ENCODE assay signal across 10 cellular contexts in the genomic region with DNA sequence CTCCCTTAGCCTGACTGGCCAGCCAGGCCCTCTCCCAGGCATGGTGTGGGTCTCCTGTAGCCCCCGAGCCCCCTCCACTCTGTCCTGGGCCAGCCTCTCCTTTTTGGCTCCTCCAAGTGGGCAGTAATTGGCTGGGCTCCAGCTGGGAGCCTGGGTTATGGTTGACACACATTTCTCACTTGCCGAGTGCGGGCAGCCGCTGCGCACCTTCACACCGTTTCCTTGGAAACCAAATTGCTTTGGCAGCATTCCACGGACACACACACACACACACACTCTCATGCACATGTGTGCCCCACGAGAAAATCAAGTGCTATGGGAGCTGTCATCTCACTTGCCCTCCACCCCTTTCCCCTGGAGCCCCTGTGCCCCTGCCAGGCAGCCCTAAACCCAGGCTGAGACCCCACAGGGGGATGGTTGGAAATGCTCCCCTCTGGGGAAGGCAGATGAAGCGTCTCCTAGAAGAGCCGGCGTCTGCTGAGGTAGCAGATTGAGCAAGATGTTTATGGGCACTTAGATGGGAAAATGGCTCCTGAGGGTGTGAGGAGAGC.
A peak's percentile ranks its signal among the peaks of the same experiment; 100 is the strongest.
DNase-seq lines count a peak whose midpoint lies in the region; ATAC-seq, FAIRE-seq and TF ChIP-seq lines count a peak whose summit lies in the region.
"Had no signal": no experiment of that assay in that cellular context is flagged by ENCODE, and none has a peak within 500 bp of the region (broad histone marks: within the 10 kb centered on the region; RNA-seq: fewer than 3 reads in every experiment).

No MANE protein-coding gene starts in this region.

- TF ChIP-seq RAD21 in K562 (CRISPR knock-in tag; conservative IDR thresholded peaks at IDR 0.05 in 1 of 2, IDR thresholded peaks at IDR 0.05 in 1 of 2) (no peak), HepG2 (CRISPR knock-in tag; IDR thresholded peaks at IDR 0.05) (no peak)

- H3K27ac Mint-ChIP-seq in activated T-helper 17 cell treated with anti-CD3 and anti-CD28 coated beads, Interleukin-2, amount 50 U/mL, for 72 hours = no peak overlapping the region
- H3K27ac Mint-ChIP-seq in activated CD8-positive, alpha-beta memory T cell treated with anti-CD3 and anti-CD28 coated beads, Interleukin-2, amount 10 ng/mL, durations not matched to agents 7 days and 5 days = no peak overlapping the region

- peaks cover 0 to 46% (median 38%) of the 10 kb centered on the region in 10 experiments; a peak in 17 of 20 replicates for H3K4me1 ChIP-seq in BLaER1 treated with 17β-estradiol and CSF1 and Interleukin-3, amounts not matched to agents 10 nM and 100 nM
- H3K4me1 ChIP-seq in K562 (replicated peaks in 1 of 2; ENCODE audit: control insufficient read depth in 2 of 2, insufficient read depth in 2 of 2, low read length in 2 of 2) (no peaks in the 10 kb centered on the region), HepG2 (ENCODE audit: insufficient read depth, low read length) (peaks cover 14% of the 10 kb centered on the region; the same call in 1 of the 2 replicates), left lung (no peaks in the 10 kb centered on the region)

- no peaks in the 10 kb centered on the region for H3K9me1 ChIP-seq in K562 (ENCODE audit: control insufficient read depth, insufficient read depth, low read length)

- TF ChIP-seq EP300 in K562 (IDR thresholded peaks at IDR 0.05; ENCODE audit: low read length) = no peak
- TF ChIP-seq EP300 in HepG2 (IDR thresholded peaks at IDR 0.05; ENCODE audit: low read depth in 2 of 2, low read length in 2 of 2) = no peak
- no peak for TF ChIP-seq EP300 in HepG2 (CRISPR knock-in tag; IDR thresholded peaks at IDR 0.05; ENCODE audit: borderline replicate concordance)

- H3K36me3 Mint-ChIP-seq in activated T-helper 17 cell treated with anti-CD3 and anti-CD28 coated beads, Interleukin-2, amount 50 U/mL, for 72 hours (ENCODE audit: low read depth) = no peaks in the 10 kb centered on the region
- no peaks in the 10 kb centered on the region for H3K36me3 Mint-ChIP-seq in activated CD8-positive, alpha-beta memory T cell treated with anti-CD3 and anti-CD28 coated beads, Interleukin-2, amount 10 ng/mL, durations not matched to agents 7 days and 5 days

- DNase-seq in NCI-H2029 (lab: John Stamatoyannopoulos, UW) (peak; percentile 70), K562 (ENCODE audit: extremely low read depth in 1 of 4, low spot score in 3 of 4) (no peak), HepG2 (ENCODE audit: low spot score) (no peak), left lung (no peak)
- no peak for DNase-seq in activated CD8-positive, alpha-beta memory T cell treated with anti-CD3 and anti-CD28 coated beads, Interleukin-2, amount 10 ng/mL, durations not matched to agents 7 days and 5 days
- DNase-seq: activated T-cell treated with anti-CD3 and anti-CD28 coated beads, Interleukin-2, amount 50 U/mL, for 1 hour; esophagus squamous epithelium had no signal

- no peaks in the 10 kb centered on the region for H3K27me3 ChIP-seq in BLaER1 treated with 17β-estradiol and CSF1 and Interleukin-3, amounts not matched to agents 10 nM and 100 nM
- peaks cover 23 to 85% of the 10 kb centered on the region in 2 experiments; a peak in 4 of 5 replicates for H3K27me3 ChIP-seq in K562 (ENCODE audit: control insufficient read depth in 2 of 2, insufficient read depth in 2 of 2, low read length in 2 of 2)
- peaks cover 24 to 87% of the 10 kb centered on the region in 2 experiments for H3K27me3 ChIP-seq in HepG2 (ENCODE audit: control insufficient read depth in 1 of 2, insufficient read depth in 2 of 2, low read length in 2 of 2)
- H3K27me3 ChIP-seq in left lung = peaks cover 9 to 43% of the 10 kb centered on the region in 2 donors

- H3K4me1 Mint-ChIP-seq in activated T-helper 17 cell treated with anti-CD3 and anti-CD28 coated beads, Interleukin-2, amount 50 U/mL, for 72 hours = no peaks in the 10 kb centered on the region
- no peaks in the 10 kb centered on the region for H3K4me1 Mint-ChIP-seq in activated CD8-positive, alpha-beta memory T cell treated with anti-CD3 and anti-CD28 coated beads, Interleukin-2, amount 10 ng/mL, durations not matched to agents 7 days and 5 days

- H3K4me2 ChIP-seq in BLaER1 treated with 17β-estradiol and CSF1 and Interleukin-3, amounts not matched to agents 10 nM and 100 nM = peak overlapping the region in 9 of 11 experiments; percentile 12 to 86 (median 62); a peak in 15 of 22 replicates
- H3K4me2 ChIP-seq in K562 (ENCODE audit: insufficient read depth, low read length) = no peak overlapping the region
- H3K4me2 ChIP-seq in HepG2 (ENCODE audit: low read depth, low read length) = no peak overlapping the region

- H3K9me3 Mint-ChIP-seq in activated T-helper 17 cell treated with anti-CD3 and anti-CD28 coated beads, Interleukin-2, amount 50 U/mL, for 72 hours = no peaks in the 10 kb centered on the region
- no peaks in the 10 kb centered on the region for H3K9me3 Mint-ChIP-seq in activated CD8-positive, alpha-beta memory T cell treated with anti-CD3 and anti-CD28 coated beads, Interleukin-2, amount 10 ng/mL, durations not matched to agents 7 days and 5 days (ENCODE audit: low read depth)

- H2AFZ ChIP-seq in K562 (ENCODE audit: low read depth, low read length) = no peak overlapping the region
- H2AFZ ChIP-seq in HepG2 (ENCODE audit: low read length) = no peak overlapping the region

- in situ Hi-C loops in K562 (cut with MboI) (no loop called here), HepG2 (cut with HindIII; ENCODE audit: extremely low pct_ligation_motif_present, low pct_unique_long_range_greater_than_20kb) (no loop called here)

- H3K27ac ChIP-seq in BLaER1 treated with 17β-estradiol and CSF1 and Interleukin-3, amounts not matched to agents 10 nM and 100 nM = no peak overlapping the region
- H3K27ac ChIP-seq in K562 (ENCODE audit: extremely low read depth, low read depth, low read length) (no peak overlapping the region), HepG2 (ENCODE audit: extremely low read length, insufficient read depth, low read length) (no peak overlapping the region), left lung (no peak overlapping the region)
- H3K27ac ChIP-seq: esophagus squamous epithelium had no signal

- no TSS peak for BruUV-seq in K562 (replicated peaks; lab: Mats Ljungman, UMichigan)
- BruUV-seq in HepG2 (replicated peaks; lab: Mats Ljungman, UMichigan) = no TSS peak

- H4K20me1 ChIP-seq in BLaER1 treated with 17β-estradiol and CSF1 and Interleukin-3, amounts not matched to agents 10 nM and 100 nM = no peaks in the 10 kb centered on the region
- H4K20me1 ChIP-seq in K562 (replicated peaks; ENCODE audit: control insufficient read depth, insufficient read depth, low read length) = no peaks in the 10 kb centered on the region
- H4K20me1 ChIP-seq in HepG2 (ENCODE audit: insufficient read depth, low read length) = no peaks in the 10 kb centered on the region

- CTCF ChIA-PET in K562 (lab: Yijun Ruan, JAX; ENCODE audit: low intra/inter-chr PET ratio) = no interaction called here
- CTCF ChIA-PET in HepG2 (lab: Yijun Ruan, JAX; ENCODE audit: low intra/inter-chr PET ratio, low total read pairs) = no interaction called here
- CTCF ChIA-PET in activated CD8-positive, alpha-beta memory T cell treated with anti-CD3 and anti-CD28 coated beads, Interleukin-2, amount 10 ng/mL, durations not matched to agents 7 days and 5 days (lab: Charles Lee) = interaction anchor here (0.9 to 1.6 kb wide), 2 partner anchors 13 to 185 kb away, joined by 3 to 4 read pairs; no protein-coding TSS in a partner anchor

- H3K4me3 ChIP-seq in BLaER1 treated with 17β-estradiol and CSF1 and Interleukin-3, amounts not matched to agents 10 nM and 100 nM = no peak overlapping the region
- H3K4me3 ChIP-seq in K562 = no peak overlapping the region
- no peak overlapping the region for H3K4me3 ChIP-seq in HepG2 (replicated peaks in 1 of 3; ENCODE audit: insufficient read depth in 1 of 3, low read depth in 2 of 3, low read length in 3 of 3)
- no peak overlapping the region for H3K4me3 ChIP-seq in left lung
- H3K4me3 ChIP-seq: esophagus squamous epithelium had no signal

- H3K9me3 ChIP-seq in BLaER1 treated with 17β-estradiol and CSF1 and Interleukin-3, amounts not matched to agents 10 nM and 100 nM (replicated peaks in 1 of 11) = no peaks in the 10 kb centered on the region
- H3K9me3 ChIP-seq in K562 (replicated peaks; ENCODE audit: control insufficient read depth, insufficient read depth, low read depth, low read length) = no peaks in the 10 kb centered on the region
- no peaks in the 10 kb centered on the region for H3K9me3 ChIP-seq in HepG2 (ENCODE audit: low read length)
- no peaks in the 10 kb centered on the region for H3K9me3 ChIP-seq in left lung
- H3K9me3 ChIP-seq: esophagus squamous epithelium had no signal

- FAIRE-seq in K562 (lab: Jason Lieb, UNC) (no peak), HepG2 (lab: Jason Lieb, UNC) (no peak)

- under 1% methylated on average over 11 of the region's 11 CpGs for WGBS in K562 (ENCODE audit: insufficient coverage, low coverage, missing lambda C conversion rate)
- 2% methylated on average over 11 of the region's 11 CpGs for WGBS in HepG2 (ENCODE audit: low lambda C conversion rate)

- ATAC-seq in K562 (no peak), HepG2 (no peak), GM21529 (IDR thresholded peaks at IDR 0.05; ENCODE audit: unreplicated experiment) (no peak), left lung (no peak)
- ATAC-seq in activated T-helper 17 cell treated with anti-CD3 and anti-CD28 coated beads, Interleukin-2, amount 50 U/mL, for 72 hours (replicated peaks) = no peak
- ATAC-seq in activated CD8-positive, alpha-beta memory T cell treated with anti-CD3 and anti-CD28 coated beads, Interleukin-2, amount 10 ng/mL, durations not matched to agents 7 days and 5 days = no peak

- intact Hi-C loops in K562 (cut with micrococcal nuclease) (no loop called here), HepG2 (cut with micrococcal nuclease; ENCODE audit: unreplicated experiment) (no loop called here), left lung (cut with DNase I) (no loop called here)

- peaks cover 11% of the 10 kb centered on the region for H3K27me3 Mint-ChIP-seq in activated T-helper 17 cell treated with anti-CD3 and anti-CD28 coated beads, Interleukin-2, amount 50 U/mL, for 72 hours
- peaks cover 22% of the 10 kb centered on the region for H3K27me3 Mint-ChIP-seq in activated CD8-positive, alpha-beta memory T cell treated with anti-CD3 and anti-CD28 coated beads, Interleukin-2, amount 10 ng/mL, durations not matched to agents 7 days and 5 days

- H3K79me2 ChIP-seq in K562 (ENCODE audit: control insufficient read depth, insufficient read depth, low read length) = no peaks in the 10 kb centered on the region
- no peaks in the 10 kb centered on the region for H3K79me2 ChIP-seq in HepG2 (ENCODE audit: insufficient read depth, low read length)

- POLR2A ChIA-PET in K562 (lab: Yijun Ruan, JAX) (interaction anchor here (0.6 kb wide), 1 partner anchor 229 kb away, joined by 3 read pairs; no protein-coding TSS in a partner anchor), HepG2 (lab: Yijun Ruan, JAX) (no interaction called here)

- H3K4me3 Mint-ChIP-seq in activated T-helper 17 cell treated with anti-CD3 and anti-CD28 coated beads, Interleukin-2, amount 50 U/mL, for 72 hours = no peak overlapping the region
- no peak overlapping the region for H3K4me3 Mint-ChIP-seq in activated CD8-positive, alpha-beta memory T cell treated with anti-CD3 and anti-CD28 coated beads, Interleukin-2, amount 10 ng/mL, durations not matched to agents 7 days and 5 days

- H3K36me3 ChIP-seq in BLaER1 treated with 17β-estradiol and CSF1 and Interleukin-3, amounts not matched to agents 10 nM and 100 nM = no peaks in the 10 kb centered on the region
- H3K36me3 ChIP-seq in K562 (ENCODE audit: control insufficient read depth, insufficient read depth, low read length) (no peaks in the 10 kb centered on the region), HepG2 (replicated peaks in 1 of 2; ENCODE audit: control insufficient read depth in 1 of 2, insufficient read depth in 2 of 2, low read length in 2 of 2) (no peaks in the 10 kb centered on the region), left lung (no peaks in the 10 kb centered on the region)
- H3K36me3 ChIP-seq: esophagus squamous epithelium had no signal

- no peak for TF ChIP-seq CTCF in K562 (IDR thresholded peaks at IDR 0.05 in 2 of 3, conservative IDR thresholded peaks at IDR 0.05 in 1 of 3; ENCODE audit: insufficient read depth in 2 of 3, low read depth in 1 of 3, low read length in 3 of 3)
- TF ChIP-seq CTCF in HepG2 (CRISPR knock-in tag; IDR thresholded peaks at IDR 0.05) = no peak
- no peak for TF ChIP-seq CTCF in left lung (IDR thresholded peaks at IDR 0.05)

- no peak for TF ChIP-seq POLR2A in K562 (conservative IDR thresholded peaks at IDR 0.05)
- TF ChIP-seq POLR2A in HepG2 (IDR thresholded peaks at IDR 0.05; ENCODE audit: insufficient read depth in 1 of 2, low read depth in 2 of 2, low read length in 2 of 2) = no peak

- H3K9ac ChIP-seq in BLaER1 treated with 17β-estradiol and CSF1 and Interleukin-3, amounts not matched to agents 10 nM and 100 nM = 0 out of 22 replicates have a peak overlapping the region, but pooled peaks of 1 of the 11 experiments have one; percentile 7
- H3K9ac ChIP-seq in K562 (ENCODE audit: insufficient read depth in 1 of 2, low read depth in 2 of 2, low read length in 2 of 2) = no peak overlapping the region
- no peak overlapping the region for H3K9ac ChIP-seq in HepG2 (ENCODE audit: insufficient read depth, low read depth, low read length)

Comparison
In these comparisons a context has a peak if more than half of its experiments do, and no peak if none do; other contexts are left out.
1. H3K4me2 ChIP-seq: peak in BLaER1 treated with 17β-estradiol and CSF1 and Interleukin-3, amounts not matched to agents 10 nM and 100 nM (9 of 11); none in K562 (single experiment) and HepG2 (single experiment).